10 cellular contexts compared by ENCODE assay signal in genomic region chr9:113484258-113484730, GRCh38. TPM values are rescaled to one million over a fixed set of nuclear protein-coding genes. Genes with fewer than 3 reads are reported as not detected.
DNase-seq lines count a peak whose midpoint lies in the region; ATAC-seq and TF ChIP-seq lines count a peak whose summit lies in the region.
"Had no signal": no experiment of that assay in that cellular context is flagged by ENCODE, and none has a peak within 500 bp of the region (broad histone marks: within the 10 kb centered on the region; RNA-seq: fewer than 3 reads in every experiment).

No MANE protein-coding gene starts in this region.

- in situ Hi-C loops in GM13976 (cut with MboI; ENCODE audit: low sequenced_read_pairs, unreplicated experiment) = no loop called here

- H3K4me1 ChIP-seq in BE2C (peaks cover 15% of the 10 kb centered on the region), esophagus (ENCODE audit: control insufficient read depth in 2 of 2, insufficient read depth in 2 of 2, low read length in 1 of 2) (peaks cover 3 to 4% of the 10 kb centered on the region in 2 donors), osteoblast (ENCODE audit: insufficient read depth, low read length) (peaks cover 17% of the 10 kb centered on the region)

- H3K27ac Mint-ChIP-seq in activated CD8-positive, alpha-beta T cell treated with anti-CD3 and anti-CD28 coated beads for 36 hours = no peak overlapping the region
- H3K27ac Mint-ChIP-seq: activated naive CD8-positive, alpha-beta T cell treated with anti-CD3 and anti-CD28 coated beads, Interleukin-2, amount 10 ng/mL, durations not matched to agents 7 days and 5 days had no signal

- H3K4me3 Mint-ChIP-seq in activated CD8-positive, alpha-beta T cell treated with anti-CD3 and anti-CD28 coated beads for 36 hours = no peak overlapping the region
- H3K4me3 Mint-ChIP-seq: activated naive CD8-positive, alpha-beta T cell treated with anti-CD3 and anti-CD28 coated beads, Interleukin-2, amount 10 ng/mL, durations not matched to agents 7 days and 5 days had no signal

- no peaks in the 10 kb centered on the region for H3K27me3 ChIP-seq in BE2C
- no peaks in the 10 kb centered on the region for H3K27me3 ChIP-seq in esophagus (ENCODE audit: control insufficient read depth in 1 of 2, insufficient read depth in 2 of 2, low read length in 2 of 2)
- H3K27me3 ChIP-seq in osteoblast (ENCODE audit: insufficient read depth, low read length) = no peaks in the 10 kb centered on the region

- peak overlapping the region; percentile 4 for H2AFZ ChIP-seq in osteoblast (ENCODE audit: low read length)

- H3K9me3 Mint-ChIP-seq in activated CD8-positive, alpha-beta T cell treated with anti-CD3 and anti-CD28 coated beads for 36 hours = no peaks in the 10 kb centered on the region
- H3K9me3 Mint-ChIP-seq: activated naive CD8-positive, alpha-beta T cell treated with anti-CD3 and anti-CD28 coated beads, Interleukin-2, amount 10 ng/mL, durations not matched to agents 7 days and 5 days had no signal

- no peaks in the 10 kb centered on the region for H4K20me1 ChIP-seq in osteoblast (ENCODE audit: insufficient read depth, low read length)

- H3K27me3 Mint-ChIP-seq in activated CD8-positive, alpha-beta T cell treated with anti-CD3 and anti-CD28 coated beads for 36 hours = no peaks in the 10 kb centered on the region
- H3K27me3 Mint-ChIP-seq: activated naive CD8-positive, alpha-beta T cell treated with anti-CD3 and anti-CD28 coated beads, Interleukin-2, amount 10 ng/mL, durations not matched to agents 7 days and 5 days had no signal

- CTCF ChIA-PET in activated CD8-positive, alpha-beta T cell treated with anti-CD3 and anti-CD28 coated beads for 36 hours (lab: Charles Lee) = interaction anchor here (0.7 kb wide), 1 partner anchor 38 kb away, joined by 3 read pairs; no protein-coding TSS in a partner anchor

- peak; percentile 80 for DNase-seq in BE2C
- DNase-seq in NCI-H2196 (lab: John Stamatoyannopoulos, UW; ENCODE audit: unreplicated experiment) = peak; percentile 85
- DNase-seq in osteoblast (ENCODE audit: insufficient read length, low spot score, missing footprints) = no peak
- no peak for DNase-seq in GM13976 (ENCODE audit: low spot score)
- DNase-seq in activated CD8-positive, alpha-beta T cell treated with anti-CD3 and anti-CD28 coated beads for 36 hours = no peak
- DNase-seq: activated CD4-positive, alpha-beta T cell treated with anti-CD3 and anti-CD28 coated beads for 48 hours; activated naive CD8-positive, alpha-beta T cell treated with anti-CD3 and anti-CD28 coated beads, Interleukin-2, amount 10 ng/mL, durations not matched to agents 7 days and 5 days had no signal

- no peaks in the 10 kb centered on the region for H3K9me3 ChIP-seq in BE2C
- no peaks in the 10 kb centered on the region for H3K9me3 ChIP-seq in esophagus (ENCODE audit: control insufficient read depth in 2 of 2, insufficient read depth in 1 of 2, low read depth in 1 of 2, low read length in 1 of 2)
- no peaks in the 10 kb centered on the region for H3K9me3 ChIP-seq in osteoblast (ENCODE audit: low read depth, low read length)

- H3K36me3 Mint-ChIP-seq in activated CD8-positive, alpha-beta T cell treated with anti-CD3 and anti-CD28 coated beads for 36 hours (ENCODE audit: low read depth) = no peaks in the 10 kb centered on the region
- H3K36me3 Mint-ChIP-seq: activated naive CD8-positive, alpha-beta T cell treated with anti-CD3 and anti-CD28 coated beads, Interleukin-2, amount 10 ng/mL, durations not matched to agents 7 days and 5 days had no signal

- H3K79me2 ChIP-seq in osteoblast (ENCODE audit: insufficient read depth, low read length) = no peaks in the 10 kb centered on the region

- intact Hi-C loops in activated CD8-positive, alpha-beta T cell treated with anti-CD3 and anti-CD28 coated beads for 36 hours (cut with micrococcal nuclease) = no loop called here

- TF ChIP-seq CTCF in BE2C (IDR thresholded peaks at IDR 0.05; ENCODE audit: low read depth, low read length) = no peak
- TF ChIP-seq CTCF in osteoblast (IDR thresholded peaks at IDR 0.05; ENCODE audit: extremely low read depth, low read depth, low read length) = no peak
- TF ChIP-seq CTCF in GM13976 (IDR thresholded peaks at IDR 0.05; ENCODE audit: borderline replicate concordance, control extremely low read depth, extremely low read depth, insufficient read depth, missing control alignments) = no peak
- no peak for TF ChIP-seq CTCF in activated CD8-positive, alpha-beta T cell treated with anti-CD3 and anti-CD28 coated beads for 36 hours (IDR thresholded peaks at IDR 0.05)

- H3K4me1 Mint-ChIP-seq in activated CD8-positive, alpha-beta T cell treated with anti-CD3 and anti-CD28 coated beads for 36 hours (ENCODE audit: low read depth) = peaks cover 7% of the 10 kb centered on the region

- H3K27ac ChIP-seq in esophagus (ENCODE audit: low read depth in 2 of 2, low read length in 1 of 2) (peak overlapping the region; percentile 56 to 68), osteoblast (ENCODE audit: low read depth, low read length) (peak overlapping the region; percentile 72)

- no peak overlapping the region for H3K4me3 ChIP-seq in BE2C (ENCODE audit: low read depth, low read length)
- no peak overlapping the region for H3K4me3 ChIP-seq in esophagus (ENCODE audit: low read depth in 1 of 2, low read length in 2 of 2)
- H3K4me3 ChIP-seq in osteoblast (ENCODE audit: insufficient read depth, low read length) = no peak overlapping the region

- no peak overlapping the region for H3K4me2 ChIP-seq in osteoblast (ENCODE audit: insufficient read depth, low read length)

- no peaks in the 10 kb centered on the region for H3K36me3 ChIP-seq in BE2C
- H3K36me3 ChIP-seq in esophagus (ENCODE audit: control insufficient read depth in 2 of 2, insufficient read depth in 2 of 2, low read length in 1 of 2) = no peaks in the 10 kb centered on the region
- no peaks in the 10 kb centered on the region for H3K36me3 ChIP-seq in osteoblast (ENCODE audit: insufficient read depth, low read length)

- 36 to 58% methylated on average over 2 of the region's 2 CpGs for WGBS in esophagus, 2 donors

- POLR2A ChIA-PET in activated CD8-positive, alpha-beta T cell treated with anti-CD3 and anti-CD28 coated beads for 36 hours (lab: Charles Lee) = interaction anchor here (1.7 kb wide), 1 partner anchor 15 kb away, joined by 5 read pairs; no protein-coding TSS in a partner anchor

- ATAC-seq in GM18907 (IDR thresholded peaks at IDR 0.05; ENCODE audit: unreplicated experiment) = no peak
- no peak for ATAC-seq in activated CD8-positive, alpha-beta T cell treated with anti-CD3 and anti-CD28 coated beads for 36 hours
- no peak for ATAC-seq in HG03432 (IDR thresholded peaks at IDR 0.05; ENCODE audit: unreplicated experiment)

RNA-seq across cellular contexts. Expression of gene RGS3, which starts 20.8 kb away (rescaled TPM):
- 103 TPM for polyA plus RNA-seq in BE2C (2012; ENCODE audit: insufficient read depth, insufficient read length, low read depth)
- 10 to 100 TPM in 1 of 2 donors, 1 to 10 TPM in 1; 9.1 to 10.2 TPM for polyA plus RNA-seq in esophagus
- 77.4 and 99.3 TPM in 2 replicates for total RNA-seq in osteoblast
- 10 to 100 TPM; 51.0 to 51.5 TPM for total RNA-seq in activated CD8-positive, alpha-beta T cell treated with anti-CD3 and anti-CD28 coated beads for 36 hours

Comparison
In these comparisons a context has a peak if more than half of its experiments do, and no peak if none do; other contexts are left out.
1. DNase-seq: peak in BE2C (single experiment) and NCI-H2196 (single experiment); none in osteoblast (single experiment), GM13976 (single experiment) and activated CD8-positive, alpha-beta T cell treated with anti-CD3 and anti-CD28 coated beads for 36 hours (single experiment).